ENCODE assay signal across 8 cellular contexts in the genomic region with DNA sequence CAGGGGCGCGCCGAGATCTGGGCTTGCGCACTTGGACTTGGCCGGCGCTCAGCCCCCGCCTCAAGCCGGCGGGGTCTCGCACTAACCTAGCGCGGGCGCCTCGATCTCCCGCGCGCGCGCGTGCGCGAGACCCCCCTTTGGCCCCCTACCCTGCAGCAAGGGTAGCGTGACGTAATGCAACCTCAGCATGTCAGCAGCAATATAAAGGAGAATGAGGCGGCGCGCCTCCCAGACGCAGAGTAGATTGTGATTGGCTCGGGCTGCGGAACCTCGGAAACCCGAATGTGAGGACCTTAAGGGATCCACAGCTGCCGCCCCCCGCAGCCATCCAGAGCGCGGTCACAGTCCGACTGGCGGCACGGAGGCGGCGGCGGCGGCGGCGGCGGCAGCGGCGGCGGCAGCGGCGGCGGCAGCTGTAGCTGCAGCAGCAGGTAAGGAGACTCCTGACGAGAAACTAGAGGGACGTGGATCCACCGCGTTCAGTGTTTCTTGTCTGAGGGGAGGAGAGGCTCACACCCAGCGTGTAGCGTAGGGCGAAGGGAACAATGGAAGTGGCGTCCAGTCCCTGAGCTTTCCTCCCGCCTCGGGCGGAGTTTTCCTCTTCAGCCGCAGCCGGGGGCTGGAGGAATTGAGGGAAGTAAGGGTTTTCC. TPM values are rescaled to one million over a fixed set of nuclear protein-coding genes. Genes with fewer than 3 reads are reported as not detected.
DNase-seq lines count a peak whose midpoint lies in the region; ATAC-seq, FAIRE-seq and TF ChIP-seq lines count a peak whose summit lies in the region.

A gene with protein sequence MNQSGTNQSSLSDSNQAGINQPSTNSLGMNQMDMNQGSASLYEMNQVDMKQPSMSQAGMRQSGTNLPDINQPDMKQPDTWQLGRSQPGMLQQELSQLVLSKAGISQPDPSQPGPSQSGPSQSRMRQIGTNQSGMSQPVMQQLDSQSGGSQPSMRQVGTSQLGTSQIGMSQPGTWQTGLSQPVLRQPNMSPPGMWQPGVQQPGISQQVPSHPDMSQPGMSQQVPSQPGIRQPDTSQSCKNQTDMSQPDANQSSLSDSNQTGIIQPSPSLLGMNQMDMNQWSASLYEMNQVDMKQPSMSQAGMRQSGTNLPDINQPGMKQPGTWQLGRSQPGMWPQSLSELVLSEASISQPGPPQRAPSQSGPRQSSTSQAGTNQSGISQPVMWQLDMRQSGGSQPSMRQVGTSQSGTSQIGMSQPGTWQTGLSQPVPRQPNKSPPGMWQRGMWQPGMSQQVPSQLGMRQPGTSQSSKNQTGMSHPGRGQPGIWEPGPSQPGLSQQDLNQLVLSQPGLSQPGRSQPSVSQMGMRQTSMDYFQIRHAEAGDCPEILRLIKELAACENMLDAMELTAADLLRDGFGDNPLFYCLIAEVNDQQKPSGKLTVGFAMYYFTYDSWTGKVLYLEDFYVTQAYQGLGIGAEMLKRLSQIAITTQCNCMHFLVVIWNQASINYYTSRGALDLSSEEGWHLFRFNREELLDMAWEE (minus strand): TSS at position 19 of the 650 bp plus-strand sequence. CDS start 134,811 bp downstream, outside the sequence.
Gene ZNF711, plus strand, starts transcription at position 231 of the 650 bp plus-strand sequence. CDS start 3,582 bp downstream, outside the sequence.

- DNase-seq in A673 (ENCODE audit: low spot score) (peak; percentile 84), NCI-H748 (lab: John Stamatoyannopoulos, UW; ENCODE audit: unreplicated experiment) (peak; percentile 98), right atrium auricular region (ENCODE audit: low spot score) (peak; percentile 60), pancreas (peak; percentile 43 to 75 (median 57)), NK-92 (lab: John Stamatoyannopoulos, UW; ENCODE audit: unreplicated experiment) (no peak)

- H3K9me3 ChIP-seq in A673 (ENCODE audit: low read depth, low read length, poor library complexity, severe bottlenecking) = no peaks in the 10 kb centered on the region
- no peaks in the 10 kb centered on the region for H3K9me3 ChIP-seq in right atrium auricular region
- H3K9me3 ChIP-seq in pancreas = no peaks in the 10 kb centered on the region

- CTCF ChIA-PET in A673 (lab: Charles Lee) = no interaction called here

- H3K4me3 ChIP-seq in A673 (ENCODE audit: low read depth, low read length, poor library complexity, severe bottlenecking) = peak within 1 kb of the TSS; percentile 67
- H3K4me3 ChIP-seq in right atrium auricular region = peak within 1 kb of the TSS; percentile 48 to 60
- peak within 1 kb of the TSS; percentile 29 to 50 (median 42) for H3K4me3 ChIP-seq in pancreas

- H3K27me3 ChIP-seq in A673 (replicated peaks; ENCODE audit: insufficient read depth, low read depth, low read length, poor library complexity) (no peaks in the 10 kb centered on the region), right atrium auricular region (no peaks in the 10 kb centered on the region), pancreas (peaks cover 0 to 16% (median 0%) of the 10 kb centered on the region in 4 donors)

- BruUV-seq in A673 (replicated peaks; lab: Mats Ljungman, UMichigan) = no TSS peak

- FAIRE-seq in pancreas (lab: Jason Lieb, UNC) = no peak

- peaks cover 3% of the 10 kb centered on the region for H3K4me1 ChIP-seq in A673 (ENCODE audit: insufficient read depth, low read length, poor library complexity, severe bottlenecking)
- H3K4me1 ChIP-seq in right atrium auricular region = no peaks in the 10 kb centered on the region
- H3K4me1 ChIP-seq in pancreas = no peaks in the 10 kb centered on the region

- POLR2A ChIA-PET in A673 (lab: Charles Lee; ENCODE audit: low non-redundant PET) = interaction anchor here (0.9 kb wide), 1 partner anchor 13 kb away, joined by 3 read pairs; no protein-coding TSS in a partner anchor

- TF ChIP-seq CTCF in A673 (conservative IDR thresholded peaks at IDR 0.05; ENCODE audit: low read depth, low read length) (no peak), right atrium auricular region (IDR thresholded peaks at IDR 0.05) (no peak), pancreas (IDR thresholded peaks at IDR 0.05) (no peak)

- ATAC-seq in GM18502 (IDR thresholded peaks at IDR 0.05; ENCODE audit: poor library complexity, unreplicated experiment) (peak; percentile 68), HG03175 (IDR thresholded peaks at IDR 0.05; ENCODE audit: unreplicated experiment) (peak; percentile 41), pancreas (peak; percentile 78 to 87 (median 81))

- WGBS in pancreas, 2 donors = 1 to 28% methylated on average over 65 of the region's 65 CpGs

- H3K36me3 ChIP-seq in A673 (ENCODE audit: insufficient read depth, low read length, poor library complexity, severe bottlenecking) = no peaks in the 10 kb centered on the region
- H3K36me3 ChIP-seq in right atrium auricular region = no peaks in the 10 kb centered on the region
- no peaks in the 10 kb centered on the region for H3K36me3 ChIP-seq in pancreas

- H3K27ac ChIP-seq in A673 (ENCODE audit: low read depth, low read length, poor library complexity, severe bottlenecking) (peak within 1 kb of the TSS; percentile 86), angular gyrus (ENCODE audit: low read depth, low read length) (peak within 1 kb of the TSS; percentile 10), right atrium auricular region (peak within 1 kb of the TSS; percentile 57 to 68), pancreas (peak within 1 kb of the TSS; percentile 44 to 62 (median 55))

- intact Hi-C loops in A673 (cut with micrococcal nuclease; ENCODE audit: unreplicated experiment) (no loop called here), pancreas (cut with DNase I) (no loop called here)

RNA-seq across cellular contexts. Expression of the first gene that starts in this region (rescaled TPM):
- total RNA-seq in A673 (2021) = 0.13 and 0.24 TPM in 2 replicates
- under 1 TPM in 1 of 2 donors, not detected in 1; 0.16 TPM for total RNA-seq in right atrium auricular region
- total RNA-seq in pancreas = not detected
- under 1 TPM in 1 of 2 donors, not detected in 1; 0.05 TPM for polyA plus RNA-seq in pancreas

RNA-seq across cellular contexts. Expression of gene ZNF711, which starts in this region (rescaled TPM):
- total RNA-seq in A673 (2021) (21.0 and 22.4 TPM in 2 replicates), right atrium auricular region (1 to 10 TPM; 3.7 to 4.7 TPM), pancreas (1 to 10 TPM; 1.7 to 3.0 (median 2.0) TPM)
- polyA plus RNA-seq in pancreas = 1 to 10 TPM; 2.7 to 4.7 TPM

Comparison
In these comparisons a context has a peak if more than half of its experiments do, and no peak if none do; other contexts are left out.
1. H3K27ac ChIP-seq: peak in every context shown above with its lines; median percentile 86 in A673; 62 in right atrium auricular region; 55 in pancreas; 10 in angular gyrus.